Comparison of ENCODE assay signal across 30 cellular contexts in genomic region chr6:112400282-112400681, GRCh38. TPM values are rescaled to one million over a fixed set of nuclear protein-coding genes. Genes with fewer than 3 reads are reported as not detected.
"Had no signal": no experiment of that assay in that cellular context is flagged by ENCODE, and none has a peak within 500 bp of the region (broad histone marks: within the 10 kb centered on the region; RNA-seq: fewer than 3 reads in every experiment).

No MANE protein-coding gene starts in this region.

- H3K4me1 ChIP-seq: SJCRH30 had no signal

- H3K27ac ChIP-seq: PC-9, RWPE1, SJCRH30, SK-N-MC had no signal

- H3K27me3 ChIP-seq: MG63, SJCRH30 had no signal

- H3K36me3 ChIP-seq: MG63, SJCRH30 had no signal

- DNase-seq: Kasumi-1, KG1, MG63, MV-4-11, NCI-H1092, NCI-H1105, NCI-H1417 treated with DMSO at 0.1 percent for 48 hours, NCI-H1436 treated with DMSO at 0.1 percent for 48 hours, NCI-H1694 treated with DMSO at 0.1 percent for 48 hours, NCI-H187 treated with DMSO at 0.1 percent for 48 hours, NCI-H2029, NCI-H2081, NCI-H2171 treated with DMSO at 0.1 percent for 48 hours, NCI-H226, NCI-H446 treated with DMSO at 0.1 percent for 48 hours, NCI-H510A, NCI-H524, NCI-H526, NCI-H69, NCI-H748 treated with DMSO at 0.1 percent for 48 hours, NCI-H82, PC-9, SHP77, SIG-M5, SJCRH30 had no signal

- H3K4me3 ChIP-seq: K562, MG63, PC-9, SJCRH30, SK-N-MC had no signal

- H2AFZ ChIP-seq: PC-9 had no signal

- H3K4me2 ChIP-seq: PC-9 had no signal

RNA-seq across cellular contexts. Expression of gene RFPL4B, which starts 53.2 kb away (rescaled TPM):
- total RNA-seq: Right ventricle myocardium inferior, RPMI7951 had no signal
